Comparison of ENCODE assay signal across 8 cellular contexts in genomic region chr11:441418-442274, GRCh38. TPM values are rescaled to one million over a fixed set of nuclear protein-coding genes. Genes with fewer than 3 reads are reported as not detected.
DNase-seq lines count a peak whose midpoint lies in the region; ATAC-seq lines count a peak whose summit lies in the region.

ANO9 (minus strand) TSS chr11:442011; CDS start chr11:441926, 85 bp downstream.

- peak within 1 kb of the TSS; percentile 70 to 96 (median 84) for H3K4me2 ChIP-seq in BLaER1 treated with 17β-estradiol and CSF1 and Interleukin-3, amounts not matched to agents 10 nM and 100 nM

- peaks cover 0 to 7% (median 0%) of the 10 kb centered on the region in 11 experiments; a peak in 4 of 22 replicates for H3K27me3 ChIP-seq in BLaER1 treated with 17β-estradiol and CSF1 and Interleukin-3, amounts not matched to agents 10 nM and 100 nM

- H3K4me1 Mint-ChIP-seq in activated CD8-positive, alpha-beta memory T cell treated with anti-CD3 and anti-CD28 coated beads, Interleukin-2, amount 10 ng/mL, durations not matched to agents 7 days and 5 days, result peaks cover 35% of the 10 kb centered on the region

- H3K27ac Mint-ChIP-seq in activated CD8-positive, alpha-beta memory T cell treated with anti-CD3 and anti-CD28 coated beads, Interleukin-2, amount 10 ng/mL, durations not matched to agents 7 days and 5 days, result peak within 1 kb of the TSS; percentile 54

- H3K4me1 ChIP-seq in BLaER1 treated with 17β-estradiol and CSF1 and Interleukin-3, amounts not matched to agents 10 nM and 100 nM, result peaks cover 23 to 52% (median 43%) of the 10 kb centered on the region in 10 experiments

- H3K4me3 Mint-ChIP-seq in activated CD8-positive, alpha-beta memory T cell treated with anti-CD3 and anti-CD28 coated beads, Interleukin-2, amount 10 ng/mL, durations not matched to agents 7 days and 5 days, result peak within 1 kb of the TSS; percentile 68

- H4K20me1 ChIP-seq in BLaER1 treated with 17β-estradiol and CSF1 and Interleukin-3, amounts not matched to agents 10 nM and 100 nM, result no peaks in the 10 kb centered on the region

- peak within 1 kb of the TSS in 3 of 11 experiments; percentile 43 to 51 (median 47); a peak in 6 of 22 replicates for H3K27ac ChIP-seq in BLaER1 treated with 17β-estradiol and CSF1 and Interleukin-3, amounts not matched to agents 10 nM and 100 nM

- no peaks in the 10 kb centered on the region for H3K9me3 Mint-ChIP-seq in activated CD8-positive, alpha-beta memory T cell treated with anti-CD3 and anti-CD28 coated beads, Interleukin-2, amount 10 ng/mL, durations not matched to agents 7 days and 5 days (ENCODE audit: low read depth)

- CTCF ChIA-PET in activated CD8-positive, alpha-beta memory T cell treated with anti-CD3 and anti-CD28 coated beads, Interleukin-2, amount 10 ng/mL, durations not matched to agents 7 days and 5 days (lab: Charles Lee), result interaction anchor here (1.9 to 2.3 kb wide), 2 partner anchors 25 to 27 kb away, joined by 7 to 8 read pairs; partner anchors contain the start of gene SIGIRR

- ATAC-seq in GM21381 (IDR thresholded peaks at IDR 0.05; ENCODE audit: unreplicated experiment) (peak; percentile 67), GM19035 (IDR thresholded peaks at IDR 0.05; ENCODE audit: unreplicated experiment) (no peak)
- peak; percentile 94 for ATAC-seq in activated CD8-positive, alpha-beta memory T cell treated with anti-CD3 and anti-CD28 coated beads, Interleukin-2, amount 10 ng/mL, durations not matched to agents 7 days and 5 days

- peaks cover 0 to 5% (median 0%) of the 10 kb centered on the region in 11 experiments; a peak in 1 of 22 replicates for H3K9me3 ChIP-seq in BLaER1 treated with 17β-estradiol and CSF1 and Interleukin-3, amounts not matched to agents 10 nM and 100 nM (replicated peaks in 1 of 11)

- peak within 1 kb of the TSS in 9 of 11 experiments; percentile 37 to 65 (median 53); a peak in 13 of 22 replicates for H3K9ac ChIP-seq in BLaER1 treated with 17β-estradiol and CSF1 and Interleukin-3, amounts not matched to agents 10 nM and 100 nM

- in situ Hi-C loops in KBM-7 (cut with MboI; ENCODE audit: low pct_unique_long_range_greater_than_20kb, low sequenced_read_pairs), result no loop called here

- peaks cover 4% of the 10 kb centered on the region for H3K27me3 Mint-ChIP-seq in activated CD8-positive, alpha-beta memory T cell treated with anti-CD3 and anti-CD28 coated beads, Interleukin-2, amount 10 ng/mL, durations not matched to agents 7 days and 5 days

- H3K4me3 ChIP-seq in BLaER1 treated with 17β-estradiol and CSF1 and Interleukin-3, amounts not matched to agents 10 nM and 100 nM, result peak within 1 kb of the TSS in 8 of 10 experiments; percentile 33 to 59 (median 44); a peak in 14 of 20 replicates

- H3K36me3 ChIP-seq in BLaER1 treated with 17β-estradiol and CSF1 and Interleukin-3, amounts not matched to agents 10 nM and 100 nM, result no peaks in the 10 kb centered on the region

- DNase-seq in NCI-H2196 treated with DMSO at 0.1 percent for 48 hours (lab: John Stamatoyannopoulos, UW; ENCODE audit: unreplicated experiment) (peak; percentile 63), iPS-NIHi11 (ENCODE audit: low spot score) (peak; percentile 90), KBM-7 (no peak)
- DNase-seq in activated CD8-positive, alpha-beta memory T cell treated with anti-CD3 and anti-CD28 coated beads, Interleukin-2, amount 10 ng/mL, durations not matched to agents 7 days and 5 days, result peak; percentile 82
- peak; percentile 21 to 30 for DNase-seq in stimulated activated CD8-positive, alpha-beta memory T cell treated with anti-CD3 and anti-CD28 coated beads, Interleukin-15, amount 100 ng/mL, for 4 hours (ENCODE audit: low read depth in 2 of 2)

- H3K36me3 Mint-ChIP-seq in activated CD8-positive, alpha-beta memory T cell treated with anti-CD3 and anti-CD28 coated beads, Interleukin-2, amount 10 ng/mL, durations not matched to agents 7 days and 5 days, result no peaks in the 10 kb centered on the region

RNA-seq across cellular contexts. Expression of gene ANO9, which starts in this region (rescaled TPM):
- total RNA-seq in activated CD8-positive, alpha-beta memory T cell treated with anti-CD3 and anti-CD28 coated beads, Interleukin-2, amount 10 ng/mL, durations not matched to agents 7 days and 5 days, result 10 to 100 TPM; 33.0 to 79.4 TPM
